24 cellular contexts compared by ENCODE assay signal in genomic region chr1:182459949-182460348, GRCh38. TPM values are rescaled to one million over a fixed set of nuclear protein-coding genes. Genes with fewer than 3 reads are reported as not detected.
"Had no signal": no experiment of that assay in that cellular context is flagged by ENCODE, and none has a peak within 500 bp of the region (broad histone marks: within the 10 kb centered on the region; RNA-seq: fewer than 3 reads in every experiment).

No MANE protein-coding gene starts in this region.

- H3K27me3 ChIP-seq: adrenal gland, breast epithelium, right atrium auricular region, suprapubic skin, transverse colon, uterus had no signal

- H3K36me3 ChIP-seq: adrenal gland, breast epithelium, prostate gland, right atrium auricular region, suprapubic skin, transverse colon, uterus had no signal

- H3K4me3 ChIP-seq: adrenal gland, breast epithelium, prostate gland, right atrium auricular region, suprapubic skin, transverse colon, uterus had no signal

- H3K9me3 ChIP-seq: adrenal gland, breast epithelium, prostate gland, suprapubic skin, uterus had no signal

- ATAC-seq: activated naive CD4-positive, alpha-beta T cell treated with anti-CD3 and anti-CD28 coated beads, Interleukin-2, amount 50 U/mL, for 72 hours; left colon had no signal

- DNase-seq: activated CD4-positive, alpha-beta T cell treated with anti-CD3 and anti-CD28 coated beads, Interleukin-2, amount 50 U/mL, for 48 hours; activated gamma-delta T cell treated with Interleukin-2 at 50 U/mL for 16 hours; adrenal gland; cortex of kidney; erythroblast; hypothalamus; islet precursor cell; left colon; midbrain; stimulated activated CD4-positive, alpha-beta T cell treated with anti-CD3 and anti-CD28 coated beads, Interleukin-2, amount 100 ng/mL, for 24 hours; transverse colon; uterus had no signal

- H3K27ac ChIP-seq: adrenal gland, breast epithelium, prostate gland, right atrium auricular region, suprapubic skin, transverse colon, uterus had no signal

- H3K4me1 ChIP-seq: adrenal gland, breast epithelium, prostate gland, right atrium auricular region, suprapubic skin, transverse colon, uterus had no signal

RNA-seq across cellular contexts. Expression of gene RGSL1, which starts 10.0 kb away (rescaled TPM):
- total RNA-seq: activated naive CD4-positive, alpha-beta T cell treated with anti-CD3 and anti-CD28 coated beads, Interleukin-2, amount 50 U/mL, for 72 hours; adrenal gland; astrocyte; breast epithelium; left colon; lung microvascular endothelial cell; myocyte; neural crest cell; osteocyte; right atrium auricular region; skeletal muscle tissue; suprapubic skin; transverse colon; uterus had no signal
- polyA plus RNA-seq: adrenal gland had no signal

RNA-seq across cellular contexts. Expression of gene TEDDM1, which starts 59.5 kb away (rescaled TPM):
- total RNA-seq: activated naive CD4-positive, alpha-beta T cell treated with anti-CD3 and anti-CD28 coated beads, Interleukin-2, amount 50 U/mL, for 72 hours; adrenal gland; astrocyte; breast epithelium; frontal cortex; left colon; lung microvascular endothelial cell; myocyte; neural crest cell; osteocyte; prostate gland; right atrium auricular region; skeletal muscle tissue; suprapubic skin; transverse colon; uterus had no signal
- polyA plus RNA-seq: adrenal gland had no signal
